In genomic region chrX:131746491-131746968, GRCh38 we compare ENCODE assay signal across 10 cellular contexts.
DNase-seq lines count a peak whose midpoint lies in the region; ATAC-seq and TF ChIP-seq lines count a peak whose summit lies in the region.
"Had no signal": no experiment of that assay in that cellular context is flagged by ENCODE, and none has a peak within 500 bp of the region (broad histone marks: within the 10 kb centered on the region; RNA-seq: fewer than 3 reads in every experiment).

No MANE protein-coding gene starts in this region.

- POLR2A ChIA-PET in HEK293 (lab: Yijun Ruan, JAX) = interaction anchor here (1.0 to 2.1 kb wide), 3 partner anchors 17 to 42 kb away, joined by 3 to 11 read pairs (median 3); no protein-coding TSS in a partner anchor

- H3K4me3 Mint-ChIP-seq in stimulated activated naive B cell treated with anti-CD40 and anti-IgM and Interleukin-4, amounts not matched to agents 10 μg/mL and 1 μg/mL and 100 μg/mL, for 72 hours = peak overlapping the region in 1 of 2 donors; percentile 96
- H3K4me3 Mint-ChIP-seq: stimulated activated naive CD8-positive, alpha-beta T cell treated with anti-CD3 and anti-CD28 coated beads, Interleukin-15, Interleukin-2, amounts not matched to agents 100 ng/mL and 50 ng/mL, for 24 hours had no signal

- ATAC-seq in stimulated activated naive B cell treated with anti-CD40 and anti-IgM and Interleukin-4, amounts not matched to agents 10 μg/mL and 1 μg/mL and 100 μg/mL, for 72 hours (replicated peaks) = peak in 1 of 2 donors; percentile 59
- ATAC-seq in GM21447 (IDR thresholded peaks at IDR 0.05; ENCODE audit: unreplicated experiment) = no peak

- peak; percentile 83 for TF ChIP-seq CTCF in HEK293 (tag by site-specific recombination; IDR thresholded peaks at IDR 0.05)

- H3K4me1 Mint-ChIP-seq in stimulated activated naive B cell treated with anti-CD40 and anti-IgM and Interleukin-4, amounts not matched to agents 10 μg/mL and 1 μg/mL and 100 μg/mL, for 72 hours = peaks cover 0 to 7% of the 10 kb centered on the region in 2 donors

- peak; percentile 40 for DNase-seq in DMS79 (lab: John Stamatoyannopoulos, UW)
- DNase-seq in NOMO-1 (lab: John Stamatoyannopoulos, UW; ENCODE audit: unreplicated experiment in 2 of 2) = peak; percentile 62 to 63
- DNase-seq in effector CD4-positive, alpha-beta T cell = peak; percentile 78
- peak; percentile 74 for DNase-seq in stimulated activated naive B cell treated with anti-CD40 and anti-IgM and Interleukin-4, amounts not matched to agents 10 μg/mL and 1 μg/mL and 100 μg/mL, for 72 hours
- no peak for DNase-seq in activated CD4-positive, alpha-beta T cell treated with anti-CD3 and anti-CD28 coated beads for 1 hour
- DNase-seq in germinal center (ENCODE audit: low spot score) = no peak

- no peaks in the 10 kb centered on the region for H3K27me3 Mint-ChIP-seq in stimulated activated naive B cell treated with anti-CD40 and anti-IgM and Interleukin-4, amounts not matched to agents 10 μg/mL and 1 μg/mL and 100 μg/mL, for 72 hours
- H3K27me3 Mint-ChIP-seq: stimulated activated naive CD8-positive, alpha-beta T cell treated with anti-CD3 and anti-CD28 coated beads, Interleukin-15, Interleukin-2, amounts not matched to agents 100 ng/mL and 50 ng/mL, for 24 hours had no signal

- no peaks in the 10 kb centered on the region for H3K9me3 Mint-ChIP-seq in stimulated activated naive B cell treated with anti-CD40 and anti-IgM and Interleukin-4, amounts not matched to agents 10 μg/mL and 1 μg/mL and 100 μg/mL, for 72 hours
- H3K9me3 Mint-ChIP-seq: stimulated activated naive CD8-positive, alpha-beta T cell treated with anti-CD3 and anti-CD28 coated beads, Interleukin-15, Interleukin-2, amounts not matched to agents 100 ng/mL and 50 ng/mL, for 24 hours had no signal

- H3K9me3 ChIP-seq in HEK293 (ENCODE audit: control insufficient read depth, insufficient read depth, low read depth, low read length) = no peaks in the 10 kb centered on the region

- peak overlapping the region; percentile 90 for H3K27ac ChIP-seq in HEK293 (ENCODE audit: extremely low read depth, low read depth, low read length)
- H3K27ac ChIP-seq: KMS-11 had no signal

- peaks cover 4 to 55% of the 10 kb centered on the region in 2 experiments; a peak in 2 of 3 replicates for H3K36me3 ChIP-seq in HEK293 (ENCODE audit: control insufficient read depth in 2 of 2, insufficient read depth in 1 of 2, low read length in 2 of 2)

- peak overlapping the region; percentile 39 for H3K4me3 ChIP-seq in HEK293 (ENCODE audit: low read depth, low read length)

- peak overlapping the region; percentile 98 for H3K27ac Mint-ChIP-seq in stimulated activated naive B cell treated with anti-CD40 and anti-IgM and Interleukin-4, amounts not matched to agents 10 μg/mL and 1 μg/mL and 100 μg/mL, for 72 hours
- H3K27ac Mint-ChIP-seq: stimulated activated naive CD8-positive, alpha-beta T cell treated with anti-CD3 and anti-CD28 coated beads, Interleukin-15, Interleukin-2, amounts not matched to agents 100 ng/mL and 50 ng/mL, for 24 hours had no signal

- H3K4me1 ChIP-seq in HEK293 (ENCODE audit: control insufficient read depth, insufficient read depth, low read length) = peaks cover 3% of the 10 kb centered on the region; the same call in 1 of the 2 replicates

- CTCF ChIA-PET in HEK293 (lab: Yijun Ruan, JAX) = interaction anchor here (0.6 to 2.2 kb wide), 17 partner anchors 14 to 1682 kb away, joined by 3 to 12 read pairs (median 3); no protein-coding TSS in a partner anchor

- peaks cover 21 to 27% of the 10 kb centered on the region in 2 donors for H3K36me3 Mint-ChIP-seq in stimulated activated naive B cell treated with anti-CD40 and anti-IgM and Interleukin-4, amounts not matched to agents 10 μg/mL and 1 μg/mL and 100 μg/mL, for 72 hours

TF ChIP-seq in HEK293, 187 proteins besides CTCF, POLR2A, EP300 and RAD21 (continues in another document):
- TF ChIP-seq ZNF2 (tag by site-specific recombination; IDR thresholded peaks at IDR 0.05) = no peak
- TF ChIP-seq ZNF19 (tag by site-specific recombination; IDR thresholded peaks at IDR 0.05; ENCODE audit: low read depth) = no peak
- TF ChIP-seq KLF10 (tag by site-specific recombination; IDR thresholded peaks at IDR 0.05) = peak; percentile 74
- TF ChIP-seq ZNF768 (tag by site-specific recombination; IDR thresholded peaks at IDR 0.05) = no peak
- no peak for TF ChIP-seq ZNF354C (tag by site-specific recombination; IDR thresholded peaks at IDR 0.05; ENCODE audit: borderline replicate concordance, low read depth)
- no peak for TF ChIP-seq PRDM6 (tag by site-specific recombination; IDR thresholded peaks at IDR 0.05)
- TF ChIP-seq ZFHX2 (tag by site-specific recombination; conservative IDR thresholded peaks at IDR 0.05) = peak; percentile 37; the same call in 1 of the 2 replicates
- peak; percentile 52 for TF ChIP-seq SP2 (tag by site-specific recombination; IDR thresholded peaks at IDR 0.05)
- TF ChIP-seq ZNF362 (tag by site-specific recombination; IDR thresholded peaks at IDR 0.05) = no peak
- 0 out of 2 replicates have a peak, but pooled peaks have one; percentile 12 for TF ChIP-seq KLF1 (tag by site-specific recombination; IDR thresholded peaks at IDR 0.05)
- TF ChIP-seq ZNF341 (tag by site-specific recombination; IDR thresholded peaks at IDR 0.05; ENCODE audit: low read depth) = 0 out of 2 replicates have a peak, but pooled peaks have one; percentile 3
- no peak for TF ChIP-seq KLF9 (tag by site-specific recombination; IDR thresholded peaks at IDR 0.05; ENCODE audit: low read depth)
- 0 out of 2 replicates have a peak, but pooled peaks have one; percentile 7 for TF ChIP-seq ZNF398 (tag by site-specific recombination; IDR thresholded peaks at IDR 0.05)
- TF ChIP-seq MYNN (tag by site-specific recombination; IDR thresholded peaks at IDR 0.05; ENCODE audit: borderline replicate concordance) = no peak
- TF ChIP-seq ZNF324 (tag by site-specific recombination; IDR thresholded peaks at IDR 0.05) = no peak
- TF ChIP-seq TRIM28 (IDR thresholded peaks at IDR 0.05; ENCODE audit: borderline replicate concordance, low read length) = 0 out of 2 replicates have a peak, but pooled peaks have one; percentile 33
- no peak for TF ChIP-seq ZNF830 (tag by site-specific recombination; IDR thresholded peaks at IDR 0.05; ENCODE audit: low read depth)
- TF ChIP-seq ZBTB8A (tag by site-specific recombination; IDR thresholded peaks at IDR 0.05) = peak; percentile 61
- TF ChIP-seq ZBTB7A (tag by site-specific recombination; IDR thresholded peaks at IDR 0.05; ENCODE audit: low read depth) = no peak
- peak; percentile 79; the same call in 1 of the 2 replicates for TF ChIP-seq KLF7 (tag by site-specific recombination; IDR thresholded peaks at IDR 0.05; ENCODE audit: borderline replicate concordance)
- 0 out of 2 replicates have a peak, but pooled peaks have one; percentile 26 for TF ChIP-seq GLIS1 (tag by site-specific recombination; IDR thresholded peaks at IDR 0.05)
- TF ChIP-seq ZNF530 (tag by site-specific recombination; IDR thresholded peaks at IDR 0.05; ENCODE audit: low read depth) = no peak

Comparison
In these comparisons a context has a peak if more than half of its experiments do, and no peak if none do; other contexts are left out.
1. DNase-seq: peak in DMS79 (single experiment), NOMO-1 (2 of 2), effector CD4-positive, alpha-beta T cell (single experiment) and stimulated activated naive B cell treated with anti-CD40 and anti-IgM and Interleukin-4, amounts not matched to agents 10 μg/mL and 1 μg/mL and 100 μg/mL, for 72 hours (single experiment); none in activated CD4-positive, alpha-beta T cell treated with anti-CD3 and anti-CD28 coated beads for 1 hour (single experiment) and germinal center (single experiment).